Comparison of ENCODE assay signal across 2 cellular contexts in genomic region chr9:93091453-93092081, GRCh38.
TF ChIP-seq lines count a peak whose summit lies in the region.

No MANE protein-coding gene starts in this region.

TF ChIP-seq in HEK293, 187 proteins besides CTCF, POLR2A, EP300 and RAD21 (continued from another document):
- TF ChIP-seq ZNF366 (tag by site-specific recombination; conservative IDR thresholded peaks at IDR 0.05) (0 out of 2 replicates have a peak, but pooled peaks have one; percentile 15), ZNF214 (tag by site-specific recombination; IDR thresholded peaks at IDR 0.05; ENCODE audit: borderline replicate concordance) (no peak), ZNF394 (tag by site-specific recombination; IDR thresholded peaks at IDR 0.05; ENCODE audit: borderline replicate concordance) (peak; percentile 23; the same call in 1 of the 2 replicates), ZBTB7A (tag by site-specific recombination; IDR thresholded peaks at IDR 0.05; ENCODE audit: low read depth) (no peak), TRIM28 (IDR thresholded peaks at IDR 0.05; ENCODE audit: borderline replicate concordance, low read length) (no peak), SP7 (tag by site-specific recombination; IDR thresholded peaks at IDR 0.05) (peak; percentile 28; the same call in 1 of the 2 replicates), ZNF184 (tag by site-specific recombination; IDR thresholded peaks at IDR 0.05) (peak; percentile 60; the same call in 1 of the 2 replicates), SETDB1 (IDR thresholded peaks at IDR 0.05; ENCODE audit: insufficient read length, low read length) (peak; percentile 93), ZNF623 (tag by site-specific recombination; IDR thresholded peaks at IDR 0.05) (peak; percentile 11; the same call in 1 of the 2 replicates)

TF ChIP-seq in endothelial cell of umbilical vein, 7 proteins besides CTCF, POLR2A, EP300 and RAD21 (continued from another document):
- TF ChIP-seq MYC (IDR thresholded peaks at IDR 0.05; ENCODE audit: low read depth, low read length) (no peak), MAX (IDR thresholded peaks at IDR 0.05; ENCODE audit: insufficient read depth, insufficient read length) (no peak)
